ENCODE assay signal across 1 cellular context in genomic region chr7:33072471-33072870, GRCh38.
TF ChIP-seq lines count a peak whose summit lies in the region.

No MANE protein-coding gene starts in this region.

TF ChIP-seq in K562, 482 proteins besides CTCF, POLR2A, EP300 and RAD21:
- TF ChIP-seq HNRNPK (IDR thresholded peaks at IDR 0.05; ENCODE audit: low read depth, low read length, poor library complexity, severe bottlenecking) (no peak), POLR2G (IDR thresholded peaks at IDR 0.05; ENCODE audit: low read depth, low read length) (no peak), MCM2 (IDR thresholded peaks at IDR 0.05; ENCODE audit: low read depth) (no peak), ZNF232 (CRISPR knock-in tag; IDR thresholded peaks at IDR 0.05) (no peak), HSF4 (CRISPR knock-in tag; IDR thresholded peaks at IDR 0.05; ENCODE audit: borderline replicate concordance) (no peak), GTF2A2 (tag; IDR thresholded peaks at IDR 0.05) (no peak), ZBTB12 (CRISPR knock-in tag; IDR thresholded peaks at IDR 0.05) (no peak), PHTF2 (CRISPR knock-in tag; IDR thresholded peaks at IDR 0.05) (no peak), ZKSCAN1 (IDR thresholded peaks at IDR 0.05; ENCODE audit: low read depth, low read length) (no peak), RBM15 (IDR thresholded peaks at IDR 0.05; ENCODE audit: insufficient read depth, low read length) (no peak), THRA (IDR thresholded peaks at IDR 0.05) (no peak), REST (CRISPR knock-in tag; IDR thresholded peaks at IDR 0.05; ENCODE audit: low read depth) (no peak), DPF2 (IDR thresholded peaks at IDR 0.05) (no peak), PHF20 (IDR thresholded peaks at IDR 0.05; ENCODE audit: partially characterized antibody) (no peak)
